In genomic region chr7:120138497-120138896, GRCh38 we compare ENCODE assay signal across 10 cellular contexts.
"Had no signal": no experiment of that assay in that cellular context is flagged by ENCODE, and none has a peak within 500 bp of the region (broad histone marks: within the 10 kb centered on the region; RNA-seq: fewer than 3 reads in every experiment).

No MANE protein-coding gene starts in this region.

- H3K4me3 Mint-ChIP-seq: HFFc6, IgD-negative memory B cell had no signal

- H3K36me3 ChIP-seq: HAP-1 had no signal

- ATAC-seq: HCT116, HepG2 had no signal

- H3K9me3 ChIP-seq: HAP-1 had no signal

- H3K4me1 Mint-ChIP-seq: IgD-negative memory B cell had no signal

- H2AFZ ChIP-seq: GM23248 had no signal

- H3K9ac ChIP-seq: GM23248 had no signal

- H3K36me3 Mint-ChIP-seq: IgD-negative memory B cell had no signal

- DNase-seq: GM23248, GOT3, H7, HFFc6, KBM-7 had no signal

- H3K4me1 ChIP-seq: HAP-1 had no signal

- H3K27ac ChIP-seq: GM23248, HL-60 had no signal

- H3K27me3 Mint-ChIP-seq: IgD-negative memory B cell had no signal

- H3K27ac Mint-ChIP-seq: HFFc6, IgD-negative memory B cell had no signal

- H3K4me3 ChIP-seq: GM23248, HAP-1 had no signal
